In the genomic region with DNA sequence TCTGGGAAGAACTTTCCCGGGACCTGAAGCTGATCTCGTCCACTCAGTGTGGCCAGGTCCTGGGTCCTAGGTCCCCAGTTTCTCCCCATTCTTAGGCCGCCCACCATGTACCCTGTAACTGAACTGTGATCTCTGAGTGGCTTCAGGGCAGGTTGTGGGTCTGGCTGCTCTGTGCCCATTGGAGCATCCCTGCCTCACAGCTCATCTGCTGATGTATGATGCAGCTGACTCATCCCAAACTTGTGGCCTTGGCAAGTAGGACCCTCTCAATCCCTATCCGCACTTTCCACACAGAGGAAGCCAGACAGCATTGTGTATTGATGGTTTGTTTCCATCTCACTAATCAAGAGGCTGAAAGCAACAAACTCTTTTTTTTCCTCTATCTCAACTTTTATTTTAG, we compare ENCODE assay signal across 20 cellular contexts.
A peak's percentile ranks its signal among the peaks of the same experiment; 100 is the strongest.
DNase-seq lines count a peak whose midpoint lies in the region; ATAC-seq, FAIRE-seq and TF ChIP-seq lines count a peak whose summit lies in the region.
"Had no signal": no experiment of that assay in that cellular context is flagged by ENCODE, and none has a peak within 500 bp of the region (broad histone marks: within the 10 kb centered on the region; RNA-seq: fewer than 3 reads in every experiment).

No MANE protein-coding gene starts in this region.

- POLR2A ChIA-PET in CD8-positive, alpha-beta memory T cell (lab: Charles Lee), result no interaction called here
- POLR2A ChIA-PET in GM12878 (lab: Charles Lee), result interaction anchor here (0.8 to 3.4 kb wide), 3 partner anchors 112 to 274 kb away, joined by 4 to 18 read pairs (median 8); partner anchors contain the start of genes CCR1 and CCR5
- POLR2A ChIA-PET in A673 (lab: Charles Lee; ENCODE audit: low non-redundant PET), result no interaction called here

- 86% methylated on average over 4 of the region's 4 CpGs for WGBS in GM12878 (ENCODE audit: insufficient coverage, insufficient replicate concordance, low lambda C conversion rate, missing lambda C conversion rate)

- H3K36me3 ChIP-seq in CD8-positive, alpha-beta memory T cell (ENCODE audit: insufficient read depth, low read length), result no peaks in the 10 kb centered on the region
- H3K36me3 ChIP-seq in Karpas-422 (ENCODE audit: insufficient read depth, low read length) (no peaks in the 10 kb centered on the region), GM12878 (ENCODE audit: control insufficient read depth in 2 of 2, insufficient read depth in 2 of 2, low read length in 1 of 2) (no peaks in the 10 kb centered on the region), osteoblast (ENCODE audit: insufficient read depth, low read length) (no peaks in the 10 kb centered on the region), A673 (ENCODE audit: insufficient read depth, low read length, poor library complexity, severe bottlenecking) (no peaks in the 10 kb centered on the region)
- H3K36me3 ChIP-seq: ascending aorta had no signal

- H2AFZ ChIP-seq in Karpas-422 (ENCODE audit: low read length), result peak overlapping the region; percentile 1; the same call in 1 of the 2 replicates
- no peak overlapping the region for H2AFZ ChIP-seq in GM12878 (ENCODE audit: control insufficient read depth, low read depth, low read length)
- H2AFZ ChIP-seq in osteoblast (ENCODE audit: low read length), result no peak overlapping the region

- H3K9ac ChIP-seq in Karpas-422 (ENCODE audit: low read length) (peak overlapping the region; percentile 62), GM12878 (ENCODE audit: control insufficient read depth, insufficient read depth, low read length) (no peak overlapping the region; the same call in 1 of the 2 replicates)

- no peaks in the 10 kb centered on the region for H3K27me3 Mint-ChIP-seq in CD8-positive, alpha-beta memory T cell
- peaks cover 14% of the 10 kb centered on the region for H3K27me3 Mint-ChIP-seq in chondrocyte (ENCODE audit: low read depth)

- no peaks in the 10 kb centered on the region for H3K9me2 ChIP-seq in Karpas-422 (replicated peaks; ENCODE audit: insufficient read depth, low read length)

- no peak for FAIRE-seq in GM12878 (lab: Jason Lieb, UNC)
- FAIRE-seq: D721Med, urothelium cell line had no signal

- no peak overlapping the region for H3K27ac ChIP-seq in CD8-positive, alpha-beta memory T cell (ENCODE audit: low read depth, low read length)
- H3K27ac ChIP-seq in Karpas-422 (ENCODE audit: low read length) (peak overlapping the region; percentile 96), GM12878 (ENCODE audit: control insufficient read depth, insufficient read depth) (peak overlapping the region; percentile 94), osteoblast (ENCODE audit: low read depth, low read length) (no peak overlapping the region), A673 (ENCODE audit: low read depth, low read length, poor library complexity, severe bottlenecking) (no peak overlapping the region)
- H3K27ac ChIP-seq: foreskin keratinocyte had no signal

- TF ChIP-seq RAD21 in GM12878 (IDR thresholded peaks at IDR 0.05; ENCODE audit: insufficient read depth, low read depth, low read length), result no peak

- no peak for TF ChIP-seq EP300 in GM12878 (IDR thresholded peaks at IDR 0.05; ENCODE audit: borderline replicate concordance in 1 of 2, control insufficient read depth in 1 of 2, low read depth in 2 of 2, low read length in 2 of 2)

- peak overlapping the region in 7 of 8 donors; percentile 74 to 98 (median 94) for H3K27ac Mint-ChIP-seq in CD8-positive, alpha-beta memory T cell
- H3K27ac Mint-ChIP-seq in chondrocyte (ENCODE audit: unreplicated experiment), result no peak overlapping the region

- no peak for DNase-seq in CD8-positive, alpha-beta memory T cell
- DNase-seq in Karpas-422 (peak; percentile 51), GM12878 (ENCODE audit: low read depth, low spot score) (no peak), osteoblast (ENCODE audit: insufficient read length, low spot score, missing footprints) (peak; percentile 46), A673 (ENCODE audit: low spot score) (no peak), chondrocyte (ENCODE audit: low spot score) (no peak), Ammon's horn (ENCODE audit: low spot score) (no peak)
- DNase-seq: activated gamma-delta T cell treated with Interleukin-2 at 50 U/mL for 16 hours, foreskin keratinocyte, GDM1, left colon, mucosa of descending colon, NCI-H1417, NCI-H69, SIG-M5 had no signal

- H3K4me2 ChIP-seq in Karpas-422 (ENCODE audit: low read depth, low read length, poor library complexity, severe bottlenecking) (peak overlapping the region; percentile 67), GM12878 (ENCODE audit: control insufficient read depth, insufficient read depth) (peak overlapping the region; percentile 37; the same call in 1 of the 2 replicates), osteoblast (ENCODE audit: insufficient read depth, low read length) (no peak overlapping the region)

- no peaks in the 10 kb centered on the region for H3K9me3 ChIP-seq in CD8-positive, alpha-beta memory T cell (ENCODE audit: low read length)
- H3K9me3 ChIP-seq in Karpas-422 (ENCODE audit: low read length) (0 out of 2 replicates have a peak, but pooled peaks cover under 1% of the 10 kb centered on the region), GM12878 (replicated peaks; ENCODE audit: control insufficient read depth, insufficient read depth, low read length) (peaks cover 14% of the 10 kb centered on the region; the same call in 2 of the 3 replicates), osteoblast (ENCODE audit: low read depth, low read length) (no peaks in the 10 kb centered on the region), A673 (ENCODE audit: low read depth, low read length, poor library complexity, severe bottlenecking) (no peaks in the 10 kb centered on the region)
- H3K9me3 ChIP-seq: ascending aorta, mucosa of descending colon had no signal

- in situ Hi-C loops in GM12878 (cut with MboI), result loop anchor here (5.0 kb wide), 1 partner anchor 111 kb away; the partner anchor contains the start of gene CCR1

- TF ChIP-seq POLR2A in GM12878 (IDR thresholded peaks at IDR 0.05; ENCODE audit: low read depth, low read length), result no peak

- no peak overlapping the region for H3K4me3 ChIP-seq in CD8-positive, alpha-beta memory T cell (ENCODE audit: low read length)
- H3K4me3 ChIP-seq in Karpas-422 (ENCODE audit: low read length) (peak overlapping the region; percentile 5; the same call in 1 of the 2 replicates), GM12878 (no peak overlapping the region), osteoblast (ENCODE audit: insufficient read depth, low read length) (no peak overlapping the region), A673 (ENCODE audit: low read depth, low read length, poor library complexity, severe bottlenecking) (no peak overlapping the region)
- H3K4me3 ChIP-seq: ascending aorta, mucosa of descending colon had no signal

- no TSS peak for BruUV-seq in GM12878 (replicated peaks; lab: Mats Ljungman, UMichigan)
- no TSS peak for BruUV-seq in A673 (replicated peaks; lab: Mats Ljungman, UMichigan)

- SMC1A ChIA-PET in GM12878 (lab: Charles Lee; ENCODE audit: uncharacterized antibody, unreplicated experiment), result interaction anchor here (1.5 to 23.6 kb wide), 9 partner anchors 7 to 277 kb away, joined by 3 to 581 read pairs (median 29); partner anchors contain the start of genes CCR1 and CCR5

- RAD21 ChIA-PET in GM12878 (lab: Charles Lee; ENCODE audit: unreplicated experiment), result interaction anchor here (1.2 to 20.1 kb wide), 5 partner anchors 90 to 274 kb away, joined by 3 to 396 read pairs (median 5); partner anchors contain the start of genes CCR1 and CCR5

- CTCF ChIA-PET in CD8-positive, alpha-beta memory T cell (lab: Charles Lee), result interaction anchor here (1.7 to 8.6 kb wide), 3 partner anchors 17 to 282 kb away, joined by 5 to 76 read pairs (median 9); partner anchors contain the start of gene CCR5
- CTCF ChIA-PET in GM12878 (lab: Yijun Ruan, JAX) (interaction anchor here (1.4 to 21.8 kb wide), 5 partner anchors 7 to 186 kb away, joined by 3 to 396 read pairs (median 51); partner anchors contain the start of gene CCR1), A673 (lab: Charles Lee) (no interaction called here)

- peaks cover 0 to 4% (median 3%) of the 10 kb centered on the region in 3 donors for H3K36me3 Mint-ChIP-seq in CD8-positive, alpha-beta memory T cell
- H3K36me3 Mint-ChIP-seq in chondrocyte (ENCODE audit: low read depth), result no peaks in the 10 kb centered on the region

- H4K20me1 ChIP-seq in Karpas-422 (ENCODE audit: insufficient read depth, low read depth, low read length) (no peaks in the 10 kb centered on the region), GM12878 (ENCODE audit: control insufficient read depth, insufficient read depth) (no peaks in the 10 kb centered on the region), osteoblast (ENCODE audit: insufficient read depth, low read length) (no peaks in the 10 kb centered on the region)

- peaks cover 36% of the 10 kb centered on the region for H3K4me1 ChIP-seq in CD8-positive, alpha-beta memory T cell (ENCODE audit: insufficient read depth, low read length)
- H3K4me1 ChIP-seq in Karpas-422 (ENCODE audit: low read length), result peaks cover 81% of the 10 kb centered on the region
- peaks cover 80% of the 10 kb centered on the region for H3K4me1 ChIP-seq in GM12878 (ENCODE audit: control insufficient read depth, insufficient read depth, low read length)
- peaks cover 21% of the 10 kb centered on the region for H3K4me1 ChIP-seq in osteoblast (ENCODE audit: insufficient read depth, low read length)
- H3K4me1 ChIP-seq in A673 (ENCODE audit: insufficient read depth, low read length, poor library complexity, severe bottlenecking), result no peaks in the 10 kb centered on the region
- H3K4me1 ChIP-seq: ascending aorta, foreskin keratinocyte had no signal

- H3K79me2 ChIP-seq in Karpas-422 (ENCODE audit: low read length) (no peaks in the 10 kb centered on the region), GM12878 (ENCODE audit: control insufficient read depth, insufficient read depth, low read length) (no peaks in the 10 kb centered on the region), osteoblast (ENCODE audit: insufficient read depth, low read length) (no peaks in the 10 kb centered on the region)

- H3K9me3 Mint-ChIP-seq in CD8-positive, alpha-beta memory T cell, result peaks cover 0 to under 1% (median 0%) of the 10 kb centered on the region in 5 donors
- H3K9me3 Mint-ChIP-seq in chondrocyte (ENCODE audit: low read depth), result peaks cover 4% of the 10 kb centered on the region

- H3K4me1 Mint-ChIP-seq in CD8-positive, alpha-beta memory T cell, result peaks cover 53 to 80% (median 70%) of the 10 kb centered on the region in 3 donors
- no peaks in the 10 kb centered on the region for H3K4me1 Mint-ChIP-seq in chondrocyte (ENCODE audit: low read depth)

- no peak overlapping the region for H3K4me3 Mint-ChIP-seq in CD8-positive, alpha-beta memory T cell
- H3K4me3 Mint-ChIP-seq in chondrocyte (ENCODE audit: unreplicated experiment), result no peak overlapping the region

- TF ChIP-seq CTCF in GM12878 (IDR thresholded peaks at IDR 0.05 in 2 of 3, conservative IDR thresholded peaks at IDR 0.05 in 1 of 3; ENCODE audit: control insufficient read depth in 2 of 3, extremely low read depth in 1 of 3, insufficient read depth in 1 of 3, low read depth in 3 of 3, low read length in 3 of 3) (no peak), osteoblast (IDR thresholded peaks at IDR 0.05; ENCODE audit: extremely low read depth, low read depth, low read length) (no peak), A673 (conservative IDR thresholded peaks at IDR 0.05; ENCODE audit: low read depth, low read length) (no peak), chondrocyte (IDR thresholded peaks at IDR 0.05) (no peak)

- intact Hi-C loops in GM12878 (cut with micrococcal nuclease; ENCODE audit: unreplicated experiment), result loop anchor here (10.0 kb wide), 1 partner anchor 438 kb away; no protein-coding TSS in a partner anchor
- intact Hi-C loops in A673 (cut with micrococcal nuclease; ENCODE audit: unreplicated experiment), result no loop called here

- ATAC-seq in GM12878, result no peak
- ATAC-seq in HG03520 (IDR thresholded peaks at IDR 0.05; ENCODE audit: unreplicated experiment), result no peak
- ATAC-seq: activated CD4-positive, CD25-positive, alpha-beta regulatory T cell treated with anti-CD3 and anti-CD28 coated beads, Interleukin-2, amount 50 U/mL, for 24 hours; foreskin keratinocyte; left colon; mucosa of descending colon had no signal

- no peaks in the 10 kb centered on the region for H3K27me3 ChIP-seq in CD8-positive, alpha-beta memory T cell (ENCODE audit: insufficient read depth, low read length, poor library complexity, severe bottlenecking)
- H3K27me3 ChIP-seq in Karpas-422 (ENCODE audit: low read length), result no peaks in the 10 kb centered on the region
- no peaks in the 10 kb centered on the region for H3K27me3 ChIP-seq in GM12878 (replicated peaks in 1 of 2; ENCODE audit: control insufficient read depth in 2 of 2, insufficient read depth in 2 of 2, low read length in 1 of 2)
- no peaks in the 10 kb centered on the region for H3K27me3 ChIP-seq in osteoblast (ENCODE audit: insufficient read depth, low read length)
- no peaks in the 10 kb centered on the region for H3K27me3 ChIP-seq in A673 (replicated peaks; ENCODE audit: insufficient read depth, low read depth, low read length, poor library complexity)
- H3K27me3 ChIP-seq: ascending aorta, foreskin keratinocyte had no signal

Comparison
In these comparisons a context has a peak if more than half of its experiments do, and no peak if none do; other contexts are left out.
1. DNase-seq: peak in Karpas-422 (single experiment) and osteoblast (single experiment); none in CD8-positive, alpha-beta memory T cell (0 of 5), GM12878 (single experiment), A673 (single experiment), chondrocyte (single experiment) and Ammon's horn (single experiment).
2. H3K27ac ChIP-seq: peak in Karpas-422 (single experiment) and GM12878 (single experiment); none in CD8-positive, alpha-beta memory T cell (single experiment), osteoblast (single experiment) and A673 (single experiment).